ENCODE assay signal across 19 cellular contexts in genomic region chr3:62367735-62368704, GRCh38. TPM values are rescaled to one million over a fixed set of nuclear protein-coding genes. Genes with fewer than 3 reads are reported as not detected.
DNase-seq lines count a peak whose midpoint lies in the region; ATAC-seq lines count a peak whose summit lies in the region.
"Had no signal": no experiment of that assay in that cellular context is flagged by ENCODE, and none has a peak within 500 bp of the region (broad histone marks: within the 10 kb centered on the region; RNA-seq: fewer than 3 reads in every experiment).

No MANE protein-coding gene starts in this region.

- H3K4me3 Mint-ChIP-seq in activated CD4-positive, alpha-beta T cell treated with anti-CD3 and anti-CD28 coated beads, Interleukin-2, amount 10 ng/mL, durations not matched to agents 7 days and 5 days = peak overlapping the region; percentile 25

- H3K4me3 ChIP-seq in iPS-11a (ENCODE audit: low read depth, low read length) = peak overlapping the region; percentile 29
- H3K4me3 ChIP-seq: left lung, mucosa of descending colon had no signal

- no peak for ATAC-seq in GM18858 (IDR thresholded peaks at IDR 0.05; ENCODE audit: unreplicated experiment)

- H3K36me3 Mint-ChIP-seq in activated CD4-positive, alpha-beta T cell treated with anti-CD3 and anti-CD28 coated beads, Interleukin-2, amount 10 ng/mL, durations not matched to agents 7 days and 5 days (ENCODE audit: low read depth) = peaks cover 3% of the 10 kb centered on the region

- DNase-seq in activated CD4-positive, alpha-beta T cell treated with anti-CD3 and anti-CD28 coated beads, Interleukin-2, amount 10 ng/mL, durations not matched to agents 7 days and 5 days = no peak
- DNase-seq in activated CD4-positive, alpha-beta T cell treated with anti-CD3 and anti-CD28 coated beads for 48 hours = no peak
- DNase-seq in astrocyte of the hippocampus (ENCODE audit: low read depth, low spot score) (peak; percentile 16), retina (peak; percentile 74), dermis blood vessel endothelial cell (no peak), kidney tubule cell (ENCODE audit: low spot score) (no peak)
- DNase-seq: 8988T; activated CD4-positive, CD25-positive, alpha-beta regulatory T cell; foreskin melanocyte; HCEC 1CT; NCI-H1417; NCI-H2107; substantia nigra had no signal

- H3K27me3 Mint-ChIP-seq in activated CD4-positive, alpha-beta T cell treated with anti-CD3 and anti-CD28 coated beads, Interleukin-2, amount 10 ng/mL, durations not matched to agents 7 days and 5 days = peaks cover 79% of the 10 kb centered on the region

- POLR2A ChIA-PET in activated CD4-positive, alpha-beta T cell treated with anti-CD3 and anti-CD28 coated beads, Interleukin-2, amount 10 ng/mL, durations not matched to agents 7 days and 5 days (lab: Charles Lee) = no interaction called here

- peaks cover 3% of the 10 kb centered on the region for H3K9me3 Mint-ChIP-seq in activated CD4-positive, alpha-beta T cell treated with anti-CD3 and anti-CD28 coated beads, Interleukin-2, amount 10 ng/mL, durations not matched to agents 7 days and 5 days

- peak overlapping the region; percentile 14 for H3K27ac Mint-ChIP-seq in activated CD4-positive, alpha-beta T cell treated with anti-CD3 and anti-CD28 coated beads, Interleukin-2, amount 10 ng/mL, durations not matched to agents 7 days and 5 days

- CTCF ChIA-PET in activated CD4-positive, alpha-beta T cell treated with anti-CD3 and anti-CD28 coated beads, Interleukin-2, amount 10 ng/mL, durations not matched to agents 7 days and 5 days (lab: Charles Lee) = interaction anchor here (1.2 kb wide), 1 partner anchor 22 kb away, joined by 3 read pairs; no protein-coding TSS in a partner anchor

- no peaks in the 10 kb centered on the region for H3K4me1 Mint-ChIP-seq in activated CD4-positive, alpha-beta T cell treated with anti-CD3 and anti-CD28 coated beads, Interleukin-2, amount 10 ng/mL, durations not matched to agents 7 days and 5 days

RNA-seq across cellular contexts. Expression of gene FEZF2, which starts 5.3 kb away (rescaled TPM):
- total RNA-seq in activated CD4-positive, alpha-beta T cell treated with anti-CD3 and anti-CD28 coated beads, Interleukin-2, amount 10 ng/mL, durations not matched to agents 7 days and 5 days = not detected
- not detected in 2 replicates for total RNA-seq in dermis blood vessel endothelial cell
- total RNA-seq: bronchial epithelial cell, left lung, mucosa of descending colon, vagina had no signal

Comparison
In these comparisons a context has a peak if more than half of its experiments do, and no peak if none do; other contexts are left out.
1. DNase-seq: peak in astrocyte of the hippocampus (single experiment) and retina (single experiment); none in activated CD4-positive, alpha-beta T cell treated with anti-CD3 and anti-CD28 coated beads, Interleukin-2, amount 10 ng/mL, durations not matched to agents 7 days and 5 days (single experiment), activated CD4-positive, alpha-beta T cell treated with anti-CD3 and anti-CD28 coated beads for 48 hours (single experiment), dermis blood vessel endothelial cell (single experiment) and kidney tubule cell (single experiment).